ENCODE assay signal across 21 cellular contexts in the genomic region with DNA sequence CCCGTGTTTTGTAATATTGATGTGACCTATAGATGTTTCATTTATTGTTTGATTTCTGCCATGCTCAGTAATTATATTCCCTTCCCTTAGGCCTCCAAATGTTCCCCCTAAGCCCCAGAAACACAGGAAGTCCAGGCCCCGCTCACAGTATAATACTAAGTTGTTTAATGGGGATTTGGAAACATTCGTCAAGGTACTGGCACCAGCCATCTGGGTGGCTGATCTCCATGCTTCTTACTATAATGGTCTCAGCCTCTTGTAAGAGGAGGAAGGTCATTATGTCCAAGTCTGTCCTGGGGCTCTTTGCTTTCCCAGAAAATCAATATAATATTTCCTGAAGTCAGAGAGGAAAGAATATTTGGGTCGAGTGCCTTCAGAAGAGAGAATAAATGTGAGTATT.
"Had no signal": no experiment of that assay in that cellular context is flagged by ENCODE, and none has a peak within 500 bp of the region (broad histone marks: within the 10 kb centered on the region; RNA-seq: fewer than 3 reads in every experiment).

No MANE protein-coding gene starts in this region.

- H3K9me3 ChIP-seq: body of pancreas, heart left ventricle, left lung, thyroid gland, uterus had no signal

- H3K36me3 Mint-ChIP-seq: activated naive CD8-positive, alpha-beta T cell treated with anti-CD3 and anti-CD28 coated beads, Interleukin-2, amount 10 ng/mL, durations not matched to agents 7 days and 5 days had no signal

- H3K4me1 ChIP-seq: uterus had no signal

- H3K9me3 Mint-ChIP-seq: activated CD4-positive, alpha-beta T cell treated with anti-CD3 and anti-CD28 coated beads, Interleukin-2, amount 10 ng/mL, durations not matched to agents 7 days and 5 days; activated naive CD8-positive, alpha-beta T cell treated with anti-CD3 and anti-CD28 coated beads, Interleukin-2, amount 10 ng/mL, durations not matched to agents 7 days and 5 days; activated T-cell treated with anti-CD3 and anti-CD28 coated beads, Interleukin-2, amount 50 U/mL, for 24 hours; activated T-helper 2 cell treated with anti-CD3 and anti-CD28 coated beads, Interferon-gamma antibody, Interleukin-2, Interleukin-4, amounts not matched to agents 10 μg/mL and 5 μg/mL and 100 μg/mL, durations not matched to agents 14 hours and 24 hours and 36 hours had no signal

- ATAC-seq: activated CD4-positive, CD25-positive, alpha-beta regulatory T cell treated with anti-CD3 and anti-CD28 coated beads, Interleukin-2, amount 50 U/mL, for 24 hours; activated CD8-positive, alpha-beta T cell treated with anti-CD3 and anti-CD28 coated beads, Interleukin-2, amount 10 ng/mL, durations not matched to agents 7 days and 5 days; body of pancreas; heart left ventricle; left lung had no signal

- H3K4me3 ChIP-seq: body of pancreas, heart left ventricle, left lung, thyroid gland, uterus had no signal

- H3K36me3 ChIP-seq: heart left ventricle, left lung, thyroid gland, uterus had no signal

- H3K27ac ChIP-seq: thyroid gland, uterus had no signal

- H3K27me3 ChIP-seq: body of pancreas, heart left ventricle, left lung, thyroid gland, uterus had no signal

- H3K27ac Mint-ChIP-seq: activated CD4-positive, alpha-beta T cell treated with anti-CD3 and anti-CD28 coated beads, Interleukin-2, amount 10 ng/mL, durations not matched to agents 7 days and 5 days; activated CD8-positive, alpha-beta T cell treated with anti-CD3 and anti-CD28 coated beads, Interleukin-2, amount 10 ng/mL, durations not matched to agents 7 days and 5 days; activated naive CD8-positive, alpha-beta T cell treated with anti-CD3 and anti-CD28 coated beads, Interleukin-2, amount 10 ng/mL, durations not matched to agents 7 days and 5 days; activated T-cell treated with anti-CD3 and anti-CD28 coated beads, Interleukin-2, amount 50 U/mL, for 24 hours; activated T-helper 2 cell treated with anti-CD3 and anti-CD28 coated beads, Interferon-gamma antibody, Interleukin-2, Interleukin-4, amounts not matched to agents 10 μg/mL and 5 μg/mL and 100 μg/mL, durations not matched to agents 14 hours and 24 hours and 36 hours had no signal

- H3K27me3 Mint-ChIP-seq: activated CD4-positive, alpha-beta T cell treated with anti-CD3 and anti-CD28 coated beads, Interleukin-2, amount 10 ng/mL, durations not matched to agents 7 days and 5 days had no signal

- DNase-seq: activated CD4-positive, alpha-beta T cell treated with anti-CD3 and anti-CD28 coated beads, Interleukin-2, amount 10 ng/mL, durations not matched to agents 7 days and 5 days; activated CD8-positive, alpha-beta T cell treated with anti-CD3 and anti-CD28 coated beads, Interleukin-2, amount 10 ng/mL, durations not matched to agents 7 days and 5 days; activated naive CD4-positive, alpha-beta T cell treated with Interleukin-2 at 50 U/mL for 16 hours; activated naive CD8-positive, alpha-beta T cell treated with anti-CD3 and anti-CD28 coated beads, Interleukin-2, amount 10 ng/mL, durations not matched to agents 7 days and 5 days; activated T-cell treated with anti-CD3 and anti-CD28 coated beads, Interleukin-2, amount 50 U/mL, for 24 hours; amygdala; body of pancreas; central memory CD4-positive, alpha-beta T cell; heart left ventricle; kidney; left lung; midbrain; occipital lobe; retina; stimulated activated CD4-positive, alpha-beta T cell treated with anti-CD3 and anti-CD28 coated beads, Interleukin-1b, Interleukin-23, amount 100 ng/mL, for 48 hours; stimulated activated naive CD4-positive, alpha-beta T cell treated with Interleukin-2 at 50 U/mL for 16 hours; T1000; thyroid gland; uterus had no signal

- H3K4me3 Mint-ChIP-seq: activated CD4-positive, alpha-beta T cell treated with anti-CD3 and anti-CD28 coated beads, Interleukin-2, amount 10 ng/mL, durations not matched to agents 7 days and 5 days; activated CD8-positive, alpha-beta T cell treated with anti-CD3 and anti-CD28 coated beads, Interleukin-2, amount 10 ng/mL, durations not matched to agents 7 days and 5 days; activated naive CD8-positive, alpha-beta T cell treated with anti-CD3 and anti-CD28 coated beads, Interleukin-2, amount 10 ng/mL, durations not matched to agents 7 days and 5 days; activated T-cell treated with anti-CD3 and anti-CD28 coated beads, Interleukin-2, amount 50 U/mL, for 24 hours had no signal
